ENCODE assay signal across 22 cellular contexts in genomic region chr13:112839347-112840105, GRCh38.
A peak's percentile ranks its signal among the peaks of the same experiment; 100 is the strongest.
DNase-seq lines count a peak whose midpoint lies in the region; ATAC-seq, FAIRE-seq and TF ChIP-seq lines count a peak whose summit lies in the region.
"Had no signal": no experiment of that assay in that cellular context is flagged by ENCODE, and none has a peak within 500 bp of the region (broad histone marks: within the 10 kb centered on the region; RNA-seq: fewer than 3 reads in every experiment).

No MANE protein-coding gene starts in this region.

- H3K36me3 ChIP-seq in HepG2 (replicated peaks in 1 of 2; ENCODE audit: control insufficient read depth in 1 of 2, insufficient read depth in 2 of 2, low read length in 2 of 2) (peaks cover 47 to 83% of the 10 kb centered on the region in 2 experiments; a peak in 4 of 5 replicates), right lobe of liver (peaks cover 0 to 46% (median 10%) of the 10 kb centered on the region in 4 donors)
- H3K36me3 ChIP-seq: transverse colon had no signal

- H2AFZ ChIP-seq in HepG2 (ENCODE audit: low read length) = no peak overlapping the region

- intact Hi-C loops in HepG2 (cut with micrococcal nuclease; ENCODE audit: unreplicated experiment) (no loop called here), right lobe of liver (cut with DNase I) (no loop called here)

- TF ChIP-seq CTCF in HepG2 (CRISPR knock-in tag; IDR thresholded peaks at IDR 0.05) = no peak
- TF ChIP-seq CTCF in right lobe of liver (IDR thresholded peaks at IDR 0.05) = no peak
- TF ChIP-seq CTCF in foreskin fibroblast (IDR thresholded peaks at IDR 0.05; ENCODE audit: low read depth, low read length) = no peak

- no peak overlapping the region for H3K9ac ChIP-seq in HepG2 (ENCODE audit: insufficient read depth, low read depth, low read length)

- no peak for FAIRE-seq in HepG2 (lab: Jason Lieb, UNC)
- no peak for FAIRE-seq in GM12891 (lab: Jason Lieb, UNC)
- FAIRE-seq: K562 had no signal

- H3K27me3 ChIP-seq in HepG2 (ENCODE audit: control insufficient read depth in 1 of 2, insufficient read depth in 2 of 2, low read length in 2 of 2) = no peaks in the 10 kb centered on the region
- H3K27me3 ChIP-seq in right lobe of liver = no peaks in the 10 kb centered on the region
- H3K27me3 ChIP-seq: esophagus muscularis mucosa, transverse colon had no signal

- no peaks in the 10 kb centered on the region for H3K79me2 ChIP-seq in HepG2 (ENCODE audit: insufficient read depth, low read length)

- ATAC-seq in HepG2 (peak; percentile 39; the same call in 2 of the 3 replicates), right lobe of liver (no peak)
- ATAC-seq: activated T-cell treated with anti-CD3 and anti-CD28 coated beads, Interleukin-2, amount 50 U/mL, for 72 hours; CD8-positive, alpha-beta T cell; HCT116; K562; left colon; PC-3; stimulated activated naive CD8-positive, alpha-beta T cell treated with anti-CD3 and anti-CD28 coated beads, Interleukin-15, Interleukin-2, amounts not matched to agents 100 U/mL and 50 U/mL, for 24 hours had no signal

- no peak for TF ChIP-seq RAD21 in HepG2 (CRISPR knock-in tag; IDR thresholded peaks at IDR 0.05)

- BruUV-seq in HepG2 (replicated peaks; lab: Mats Ljungman, UMichigan) = no TSS peak

- TF ChIP-seq EP300 in HepG2 (IDR thresholded peaks at IDR 0.05; ENCODE audit: low read depth in 2 of 2, low read length in 2 of 2) (no peak), HepG2 (CRISPR knock-in tag; IDR thresholded peaks at IDR 0.05; ENCODE audit: borderline replicate concordance) (no peak)

- CTCF ChIA-PET in HepG2 (lab: Yijun Ruan, JAX; ENCODE audit: low intra/inter-chr PET ratio, low total read pairs) = no interaction called here

- H3K4me3 ChIP-seq in HepG2 (replicated peaks in 1 of 3; ENCODE audit: insufficient read depth in 1 of 3, low read depth in 2 of 3, low read length in 3 of 3) = no peak overlapping the region
- no peak overlapping the region for H3K4me3 ChIP-seq in right lobe of liver
- H3K4me3 ChIP-seq in foreskin fibroblast (ENCODE audit: low read depth in 1 of 2, low read length in 2 of 2) = no peak overlapping the region
- H3K4me3 ChIP-seq: esophagus muscularis mucosa, K562, transverse colon had no signal

- 97% methylated on average over 12 of the region's 12 CpGs for WGBS in HepG2 (ENCODE audit: low lambda C conversion rate)
- 94% methylated on average over 6 of the region's 12 CpGs for WGBS in right lobe of liver (ENCODE audit: insufficient coverage, low coverage, low lambda C conversion rate, missing lambda C conversion rate)

- DNase-seq in HepG2 (ENCODE audit: low spot score) (no peak), right lobe of liver (no peak), astrocyte of the hippocampus (ENCODE audit: low read depth, low spot score) (peak; percentile 30), foreskin fibroblast (peak; percentile 44 to 55), stromal cell of bone marrow (ENCODE audit: low read depth) (peak; percentile 36), RKO (ENCODE audit: low spot score) (no peak), GM12891 (ENCODE audit: insufficient read length, low spot score) (no peak), NCI-H2081 treated with DMSO at 0.1 percent for 48 hours (lab: John Stamatoyannopoulos, UW) (no peak)
- DNase-seq: activated CD4-positive, alpha-beta memory T cell treated with anti-CD3 and anti-CD28 coated beads, Interleukin-2, amount 10 ng/mL, durations not matched to agents 7 days and 5 days; activated naive CD8-positive, alpha-beta T cell treated with anti-CD3 and anti-CD28 coated beads for 36 hours; activated T-cell treated with anti-CD3 and anti-CD28 coated beads, Interleukin-2, amount 50 U/mL, for 72 hours; CD8-positive, alpha-beta T cell; central memory CD4-positive, alpha-beta T cell; left colon; NCI-H2171; NCI-H748 treated with DMSO at 0.1 percent for 48 hours; PC-3; stimulated activated naive CD8-positive, alpha-beta T cell treated with anti-CD3 and anti-CD28 coated beads, Interleukin-15, Interleukin-2, amounts not matched to agents 100 U/mL and 50 U/mL, for 24 hours; transverse colon had no signal

- TF ChIP-seq POLR2A in HepG2 (IDR thresholded peaks at IDR 0.05; ENCODE audit: insufficient read depth in 1 of 2, low read depth in 2 of 2, low read length in 2 of 2) = no peak
- no peak for TF ChIP-seq POLR2A in right lobe of liver (IDR thresholded peaks at IDR 0.05)
- no peak for TF ChIP-seq POLR2A in GM12891 (IDR thresholded peaks at IDR 0.05; ENCODE audit: low read depth, low read length)

- in situ Hi-C loops in HepG2 (cut with HindIII; ENCODE audit: extremely low pct_ligation_motif_present, low pct_unique_long_range_greater_than_20kb) = no loop called here

- H4K20me1 ChIP-seq in HepG2 (ENCODE audit: insufficient read depth, low read length) = 0 out of 2 replicates have a peak, but pooled peaks cover 4% of the 10 kb centered on the region

- no peak overlapping the region for H3K27ac ChIP-seq in HepG2 (ENCODE audit: extremely low read length, insufficient read depth, low read length)
- H3K27ac ChIP-seq in right lobe of liver = no peak overlapping the region
- H3K27ac ChIP-seq: esophagus muscularis mucosa, transverse colon had no signal

- POLR2A ChIA-PET in HepG2 (lab: Yijun Ruan, JAX) = no interaction called here

- H3K4me2 ChIP-seq in HepG2 (ENCODE audit: low read depth, low read length) = no peak overlapping the region

- H3K4me1 ChIP-seq in HepG2 (ENCODE audit: insufficient read depth, low read length) = no peaks in the 10 kb centered on the region
- H3K4me1 ChIP-seq in right lobe of liver = no peaks in the 10 kb centered on the region
- H3K4me1 ChIP-seq: transverse colon had no signal

- H3K9me3 ChIP-seq in HepG2 (ENCODE audit: low read length) (no peaks in the 10 kb centered on the region), right lobe of liver (no peaks in the 10 kb centered on the region)
- H3K9me3 ChIP-seq: esophagus muscularis mucosa, transverse colon had no signal

TF ChIP-seq in HepG2, 621 proteins besides CTCF, POLR2A, EP300 and RAD21:
- no peak for TF ChIP-seq KLF12 (CRISPR knock-in tag; IDR thresholded peaks at IDR 0.05; ENCODE audit: borderline replicate concordance)
- TF ChIP-seq, protein P1, sequence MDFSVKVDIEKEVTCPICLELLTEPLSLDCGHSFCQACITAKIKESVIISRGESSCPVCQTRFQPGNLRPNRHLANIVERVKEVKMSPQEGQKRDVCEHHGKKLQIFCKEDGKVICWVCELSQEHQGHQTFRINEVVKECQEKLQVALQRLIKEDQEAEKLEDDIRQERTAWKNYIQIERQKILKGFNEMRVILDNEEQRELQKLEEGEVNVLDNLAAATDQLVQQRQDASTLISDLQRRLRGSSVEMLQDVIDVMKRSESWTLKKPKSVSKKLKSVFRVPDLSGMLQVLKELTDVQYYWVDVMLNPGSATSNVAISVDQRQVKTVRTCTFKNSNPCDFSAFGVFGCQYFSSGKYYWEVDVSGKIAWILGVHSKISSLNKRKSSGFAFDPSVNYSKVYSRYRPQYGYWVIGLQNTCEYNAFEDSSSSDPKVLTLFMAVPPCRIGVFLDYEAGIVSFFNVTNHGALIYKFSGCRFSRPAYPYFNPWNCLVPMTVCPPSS (IDR thresholded peaks at IDR 0.05) = no peak
- TF ChIP-seq NCOA5 (CRISPR knock-in tag; IDR thresholded peaks at IDR 0.05) = no peak
- TF ChIP-seq PHB2 (IDR thresholded peaks at IDR 0.05; ENCODE audit: partially characterized antibody) = no peak
- TF ChIP-seq KMT2A (CRISPR knock-in tag; IDR thresholded peaks at IDR 0.05) = no peak
- no peak for TF ChIP-seq ZNF138 (CRISPR knock-in tag; IDR thresholded peaks at IDR 0.05; ENCODE audit: low read depth)

TF ChIP-seq in GM12891, 5 proteins besides CTCF, POLR2A, EP300 and RAD21:
- TF ChIP-seq TAF1 (IDR thresholded peaks at IDR 0.05; ENCODE audit: low read depth, low read length) (no peak), POLR2AphosphoS5 (IDR thresholded peaks at IDR 0.05; ENCODE audit: low read depth, low read length) (no peak), SPI1 (IDR thresholded peaks at IDR 0.05; ENCODE audit: low read depth, low read length) (no peak), POU2F2 (IDR thresholded peaks at IDR 0.05; ENCODE audit: low read depth, low read length) (no peak), PAX5 (IDR thresholded peaks at IDR 0.05; ENCODE audit: insufficient read depth, low read length, severe bottlenecking) (no peak)
TF ChIP-seq in GM12891: peak in this region for 0.

Comparison
In these comparisons a context has a peak if more than half of its experiments do, and no peak if none do; other contexts are left out.
1. DNase-seq: peak in astrocyte of the hippocampus (single experiment), foreskin fibroblast (2 of 2) and stromal cell of bone marrow (single experiment); none in HepG2 (single experiment), right lobe of liver (0 of 3), RKO (single experiment), GM12891 (single experiment) and NCI-H2081 treated with DMSO at 0.1 percent for 48 hours (single experiment).